Comparison of ENCODE assay signal across 8 cellular contexts in genomic region chr7:141649865-141650499, GRCh38. TPM values are rescaled to one million over a fixed set of nuclear protein-coding genes. Genes with fewer than 3 reads are reported as not detected.
DNase-seq lines count a peak whose midpoint lies in the region; ATAC-seq, FAIRE-seq and TF ChIP-seq lines count a peak whose summit lies in the region.

No MANE protein-coding gene starts in this region.

- H3K9me3 ChIP-seq in hepatocyte (ENCODE audit: low read depth): no peaks in the 10 kb centered on the region

- no peak overlapping the region for H2AFZ ChIP-seq in hepatocyte

- peak overlapping the region; percentile 26 for H3K27ac ChIP-seq in hepatocyte

- H3K27me3 ChIP-seq in hepatocyte: no peaks in the 10 kb centered on the region

- no peaks in the 10 kb centered on the region for H3K9me2 ChIP-seq in hepatocyte (replicated peaks; ENCODE audit: insufficient read depth)

- FAIRE-seq in HTR-8/SVneo (lab: Jason Lieb, UNC): no peak

- no peak overlapping the region for H3K4me3 ChIP-seq in astrocyte of the spinal cord (ENCODE audit: low read depth, low read length)
- H3K4me3 ChIP-seq in hepatocyte: no peak overlapping the region
- no peak overlapping the region for H3K4me3 ChIP-seq in retinal pigment epithelial cell (ENCODE audit: low read length)

- in situ Hi-C loops in astrocyte of the spinal cord (cut with HindIII; ENCODE audit: low sequenced_read_pairs): no loop called here

- DNase-seq in DMS79 treated with DMSO at 0.1 percent for 48 hours (lab: John Stamatoyannopoulos, UW): peak; percentile 91
- DNase-seq in HTR-8/SVneo (ENCODE audit: insufficient read length, low spot score): peak; percentile 68
- peak; percentile 84 for DNase-seq in NCI-H82 (lab: John Stamatoyannopoulos, UW)
- DNase-seq in astrocyte of the spinal cord (ENCODE audit: low read depth, low spot score): peak; percentile 93
- DNase-seq in hepatocyte (ENCODE audit: low spot score): peak; percentile 91
- peak; percentile 73 for DNase-seq in retinal pigment epithelial cell (ENCODE audit: low read depth)
- DNase-seq in stimulated activated CD8-positive, alpha-beta memory T cell treated with anti-CD3 and anti-CD28 coated beads, Interleukin-4, amount 100 ng/mL, for 48 hours: no peak

- ATAC-seq in GM21390 (IDR thresholded peaks at IDR 0.05; ENCODE audit: unreplicated experiment): peak; percentile 57

- WGBS in hepatocyte (ENCODE audit: low lambda C conversion rate, missing lambda C conversion rate): 29% methylated on average over 4 of the region's 4 CpGs

- TF ChIP-seq CTCF in astrocyte of the spinal cord (IDR thresholded peaks at IDR 0.05; ENCODE audit: low read depth, low read length) (peak; percentile 87), hepatocyte (IDR thresholded peaks at IDR 0.05; ENCODE audit: poor library complexity) (peak; percentile 88), retinal pigment epithelial cell (conservative IDR thresholded peaks at IDR 0.05; ENCODE audit: low read depth, low read length) (peak; percentile 91)

- peaks cover 4% of the 10 kb centered on the region for H3K4me1 ChIP-seq in hepatocyte (ENCODE audit: insufficient read depth)

- H4K20me1 ChIP-seq in hepatocyte (ENCODE audit: insufficient read depth, poor library complexity, severe bottlenecking): no peaks in the 10 kb centered on the region

- no peak overlapping the region for H3K4me2 ChIP-seq in hepatocyte

- H3K79me2 ChIP-seq in hepatocyte: no peaks in the 10 kb centered on the region

- no peaks in the 10 kb centered on the region for H3K36me3 ChIP-seq in hepatocyte (replicated peaks; ENCODE audit: insufficient read depth, low read depth)

RNA-seq across cellular contexts. Expression of gene DENND11, which starts 52.0 kb away (rescaled TPM):
- total RNA-seq in hepatocyte: 29.1 and 29.5 TPM in 2 replicates
- 4.0 and 5.6 TPM in 2 replicates for polyA plus RNA-seq in hepatocyte

RNA-seq across cellular contexts. Expression of gene WEE2, which starts 58.2 kb away (rescaled TPM):
- total RNA-seq in hepatocyte: 3.6 and 3.7 TPM in 2 replicates
- polyA plus RNA-seq in hepatocyte: 0.60 and 0.89 TPM in 2 replicates
